Comparison of ENCODE assay signal across 27 cellular contexts in genomic region chr16:28897826-28898225, GRCh38. TPM values are rescaled to one million over a fixed set of nuclear protein-coding genes. Genes with fewer than 3 reads are reported as not detected.
"Had no signal": no experiment of that assay in that cellular context is flagged by ENCODE, and none has a peak within 500 bp of the region (broad histone marks: within the 10 kb centered on the region; RNA-seq: fewer than 3 reads in every experiment).

No MANE protein-coding gene starts in this region.

- H3K9me3 Mint-ChIP-seq: naive thymus-derived CD8-positive, alpha-beta T cell; type B pancreatic cell had no signal

- H3K4me3 ChIP-seq: dorsolateral prefrontal cortex, heart left ventricle, mucosa of descending colon, pancreas, right lobe of liver, spleen, stomach, vagina had no signal

- H3K36me3 ChIP-seq: pancreas, right lobe of liver, spleen, vagina had no signal

- DNase-seq: cortex of kidney; dorsolateral prefrontal cortex; effector CD8-positive, alpha-beta T cell; foreskin melanocyte; heart left ventricle; hippocampal formation; kidney glomerular epithelial cell; mammary epithelial cell; mucosa of descending colon; naive thymus-derived CD8-positive, alpha-beta T cell; occipital lobe; pancreas; retina; right lobe of liver; spleen; stimulated activated CD4-positive, alpha-beta T cell treated with anti-CD3 and anti-CD28 coated beads, Interleukin-15, amount 100 ng/mL, for 24 hours; stimulated activated CD4-positive, alpha-beta T cell treated with anti-CD3 and anti-CD28 coated beads, Interleukin-1b, Interleukin-23, amount 100 ng/mL, for 48 hours; stimulated activated CD4-positive, alpha-beta T cell treated with anti-CD3 and anti-CD28 coated beads, Interleukin-4, amount 100 ng/mL, for 4 hours; stimulated activated naive CD4-positive, alpha-beta T cell; stomach; substantia nigra had no signal

- H3K4me3 Mint-ChIP-seq: naive thymus-derived CD8-positive, alpha-beta T cell; type B pancreatic cell had no signal

- ATAC-seq: heart left ventricle; left lobe of liver; mucosa of descending colon; naive thymus-derived CD8-positive, alpha-beta T cell; pancreas; right lobe of liver had no signal

- H3K4me1 ChIP-seq: heart left ventricle, pancreas, right lobe of liver, stomach, vagina had no signal

- H3K27ac ChIP-seq: dorsolateral prefrontal cortex, heart left ventricle, pancreas, right lobe of liver, spleen, stomach, vagina had no signal

- H3K27me3 ChIP-seq: dorsolateral prefrontal cortex, heart left ventricle, pancreas, right lobe of liver, spleen, stomach, vagina had no signal

- H3K9me3 ChIP-seq: heart left ventricle, mucosa of descending colon, pancreas, right lobe of liver, spleen, stomach, vagina had no signal

- H3K27ac Mint-ChIP-seq: progenitor cell of endocrine pancreas, type B pancreatic cell had no signal

- H3K27me3 Mint-ChIP-seq: progenitor cell of endocrine pancreas, type B pancreatic cell had no signal

RNA-seq across cellular contexts. Expression of gene ATP2A1, which starts 19.5 kb away (rescaled TPM):
- total RNA-seq: vagina had no signal
- polyA plus RNA-seq: naive thymus-derived CD8-positive, alpha-beta T cell had no signal

RNA-seq across cellular contexts. Expression of gene CD19, which starts 33.9 kb away (rescaled TPM):
- total RNA-seq: chondrocyte, glomerular endothelial cell, left lobe of liver, mammary epithelial cell, occipital lobe, progenitor cell of endocrine pancreas, vagina had no signal
- polyA plus RNA-seq: mammary epithelial cell had no signal
